ENCODE assay signal across 33 cellular contexts in the genomic region with DNA sequence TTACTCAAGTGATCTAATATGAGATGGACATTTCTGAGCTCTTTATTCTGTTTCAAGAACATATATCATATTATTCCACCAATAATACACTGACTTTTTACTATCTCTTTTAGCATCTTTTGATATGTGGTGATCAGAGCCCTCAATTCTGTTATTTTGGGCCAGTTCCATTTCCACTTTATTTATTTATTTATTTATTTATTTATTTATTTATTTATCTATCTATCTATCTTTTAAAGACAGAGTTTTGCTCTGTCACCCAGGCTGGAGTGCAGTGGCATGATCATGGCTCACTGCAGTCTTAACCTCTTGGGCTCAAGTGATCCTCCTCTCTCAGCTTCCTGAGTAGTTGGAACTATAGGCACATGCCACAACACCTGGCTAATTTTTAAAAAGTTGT. TPM values are rescaled to one million over a fixed set of nuclear protein-coding genes. Genes with fewer than 3 reads are reported as not detected.
"Had no signal": no experiment of that assay in that cellular context is flagged by ENCODE, and none has a peak within 500 bp of the region (broad histone marks: within the 10 kb centered on the region; RNA-seq: fewer than 3 reads in every experiment).

No MANE protein-coding gene starts in this region.

- FAIRE-seq: astrocyte, bronchial epithelial cell had no signal

- H3K4me1 ChIP-seq: adrenal gland, ascending aorta, body of pancreas, breast epithelium had no signal

- DNase-seq: activated effector memory CD4-positive, alpha-beta T cell treated with anti-CD3 and anti-CD28 coated beads, Interleukin-2, amount 50 U/mL, for 16 hours; activated effector memory CD4-positive, alpha-beta T cell treated with Interleukin-2 at 50 U/mL for 16 hours; activated gamma-delta T cell; activated gamma-delta T cell treated with Interleukin-2 at 50 U/mL for 16 hours; activated naive CD4-positive, alpha-beta T cell; activated naive CD4-positive, alpha-beta T cell treated with anti-CD3 and anti-CD28 coated beads for 36 hours; activated naive CD4-positive, alpha-beta T cell treated with anti-CD3 and anti-CD28 coated beads, Interleukin-2, amount 10 ng/mL, durations not matched to agents 7 days and 5 days; activated naive CD4-positive, alpha-beta T cell treated with anti-CD3 and anti-CD28 coated beads, Interleukin-2, amount 50 U/mL, for 16 hours; activated naive CD4-positive, alpha-beta T cell treated with Interleukin-2 at 50 U/mL for 16 hours; activated naive CD8-positive, alpha-beta T cell treated with anti-CD3 and anti-CD28 coated beads for 36 hours; activated naive CD8-positive, alpha-beta T cell treated with anti-CD3 and anti-CD28 coated beads, Interleukin-2, amount 10 ng/mL, durations not matched to agents 7 days and 5 days; activated naive CD8-positive, alpha-beta T cell treated with anti-CD3 and anti-CD28 coated beads, Interleukin-2, amount 50 U/mL, for 24 hours; activated T-cell treated with anti-CD3 and anti-CD28 coated beads, Interleukin-2, amount 50 U/mL, for 4 hours; activated T-cell treated with anti-CD3 and anti-CD28 coated beads, Interleukin-2, amount 50 U/mL, for 48 hours; activated T-cell treated with anti-CD3 and anti-CD28 coated beads, Interleukin-2, amount 50 U/mL, for 72 hours; adrenal gland; amniotic stem cell; amygdala; anterior cingulate cortex; aorta; body of pancreas; brain microvascular endothelial cell; caudate nucleus; central memory CD4-positive, alpha-beta T cell; cerebellar nuclear complex had no signal

- H3K36me3 ChIP-seq: adrenal gland, ascending aorta, brain microvascular endothelial cell, breast epithelium, cardiac muscle cell had no signal

- H3K9me3 ChIP-seq: adrenal gland, ascending aorta, body of pancreas, breast epithelium had no signal

- ATAC-seq: activated naive CD4-positive, alpha-beta T cell treated with anti-CD3 and anti-CD28 coated beads, Interleukin-2, amount 50 U/mL, for 72 hours; activated naive CD8-positive, alpha-beta T cell treated with anti-CD3 and anti-CD28 coated beads, Interleukin-2, amount 50 U/mL, for 24 hours; activated T-cell treated with anti-CD3 and anti-CD28 coated beads, Interleukin-2, amount 50 U/mL, for 4 hours; activated T-cell treated with anti-CD3 and anti-CD28 coated beads, Interleukin-2, amount 50 U/mL, for 72 hours; activated T-helper 17 cell treated with anti-CD3 and anti-CD28 coated beads, Interleukin-2, amount 50 U/mL, for 72 hours; body of pancreas had no signal

- H3K27ac ChIP-seq: adrenal gland, ascending aorta, body of pancreas, brain microvascular endothelial cell, breast epithelium, cardiac muscle cell had no signal

- H3K4me3 ChIP-seq: adrenal gland, ascending aorta, body of pancreas, breast epithelium, cardiac muscle cell had no signal

RNA-seq across cellular contexts. Expression of a gene that starts 57.4 kb away (rescaled TPM):
- polyA plus RNA-seq: adipose tissue, aorta, cardiac muscle cell had no signal
